Comparison of ENCODE assay signal across 1 cellular context in the genomic region with DNA sequence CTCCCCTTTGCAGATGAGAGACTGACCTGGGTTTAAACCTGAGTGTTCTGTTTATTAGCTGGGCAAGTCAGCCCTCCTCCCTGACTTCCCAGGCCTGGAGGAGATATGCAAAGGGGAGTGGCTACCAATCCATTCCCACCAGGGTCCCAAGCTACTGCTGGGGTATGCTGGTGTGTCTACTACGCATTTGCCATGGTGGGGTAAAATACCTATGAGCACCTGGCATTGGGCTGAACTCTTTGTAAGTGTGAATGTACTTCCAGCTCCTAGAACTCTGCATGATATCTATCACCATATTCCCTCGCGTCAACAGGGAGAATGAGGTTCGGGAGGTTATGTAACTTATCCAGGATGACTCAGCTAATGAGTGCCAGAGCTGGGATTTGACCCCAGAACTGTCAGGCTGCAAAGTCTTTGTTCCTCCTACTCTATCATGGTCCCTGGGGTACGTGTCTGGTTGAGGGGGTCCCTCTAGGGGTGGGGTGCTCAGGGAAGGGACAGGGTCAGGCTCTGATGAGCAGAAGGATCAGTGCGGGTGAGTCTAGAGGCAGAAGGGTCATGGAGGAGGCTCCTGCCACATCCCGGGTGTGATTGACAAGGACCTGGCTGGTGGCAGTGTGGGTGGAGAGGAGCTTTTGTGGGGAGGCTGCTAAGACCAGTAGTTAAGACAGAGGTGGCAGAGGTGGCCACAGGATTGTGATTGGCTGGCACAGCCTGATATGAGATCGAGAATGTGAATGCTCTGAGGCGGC.
TF ChIP-seq lines count a peak whose summit lies in the region.

No MANE protein-coding gene starts in this region.

TF ChIP-seq in K562, 482 proteins besides CTCF, POLR2A, EP300 and RAD21 (continued from another document and continues in another):
- TF ChIP-seq ZNF174 (CRISPR knock-in tag; IDR thresholded peaks at IDR 0.05) (no peak), ARID2 (IDR thresholded peaks at IDR 0.05) (no peak), SMAD1 (IDR thresholded peaks at IDR 0.05; ENCODE audit: low read depth, low read length, partially characterized antibody) (no peak), HMGXB4 (CRISPR knock-in tag; IDR thresholded peaks at IDR 0.05) (no peak), HNRNPL (IDR thresholded peaks at IDR 0.05; ENCODE audit: low read depth, low read length) (no peak), TBP (optimal IDR thresholded peaks at IDR 0.05; ENCODE audit: low read depth, low read length) (no peak), SMC3 (conservative IDR thresholded peaks at IDR 0.05; ENCODE audit: insufficient read depth, low read depth, low read length) (no peak), NFYB (IDR thresholded peaks at IDR 0.05; ENCODE audit: extremely low read depth, insufficient read length) (peak; percentile 52), MCM7 (IDR thresholded peaks at IDR 0.05) (no peak), CBX3 (IDR thresholded peaks at IDR 0.05; ENCODE audit: borderline replicate concordance in 1 of 2, low read length in 2 of 2) (no peak), TEAD4 (IDR thresholded peaks at IDR 0.05; ENCODE audit: low read length) (no peak), TEAD4 (CRISPR knock-in tag; IDR thresholded peaks at IDR 0.05; ENCODE audit: borderline replicate concordance) (no peak), GTF2E2 (tag; IDR thresholded peaks at IDR 0.05) (no peak), ZNF699 (CRISPR knock-in tag; IDR thresholded peaks at IDR 0.05; ENCODE audit: insufficient replicate concordance) (no peak), CBFA2T3 (IDR thresholded peaks at IDR 0.05) (0 out of 2 replicates have a peak, but pooled peaks have one; percentile 22), L3MBTL2 (IDR thresholded peaks at IDR 0.05) (no peak), WHSC1 (IDR thresholded peaks at IDR 0.05; ENCODE audit: low read length) (no peak), ZNF24 (IDR thresholded peaks at IDR 0.05) (no peak), RFX5 (IDR thresholded peaks at IDR 0.05; ENCODE audit: low read depth, low read length) (no peak), THAP7 (CRISPR knock-in tag; IDR thresholded peaks at IDR 0.05) (no peak), RBM17 (IDR thresholded peaks at IDR 0.05; ENCODE audit: borderline replicate concordance, low read depth, low read length) (no peak), HLTF (IDR thresholded peaks at IDR 0.05) (no peak), CHCHD3 (CRISPR knock-in tag; IDR thresholded peaks at IDR 0.05) (no peak), ZNF586 (CRISPR knock-in tag; conservative IDR thresholded peaks at IDR 0.05) (no peak), BRD4 (IDR thresholded peaks at IDR 0.05) (no peak), SMAD4 (CRISPR knock-in tag; conservative IDR thresholded peaks at IDR 0.05) (no peak), RBBP5 (IDR thresholded peaks at IDR 0.05; ENCODE audit: borderline replicate concordance, insufficient read depth, low read length, poor library complexity, severe bottlenecking) (no peak), TCF3 (CRISPR knock-in tag; IDR thresholded peaks at IDR 0.05) (no peak), ZNF511 (CRISPR knock-in tag; IDR thresholded peaks at IDR 0.05) (no peak), RFX7 (CRISPR knock-in tag; IDR thresholded peaks at IDR 0.05) (no peak), ZNF583 (CRISPR knock-in tag; IDR thresholded peaks at IDR 0.05) (no peak), CBX5 (IDR thresholded peaks at IDR 0.05; ENCODE audit: borderline replicate concordance, low read depth) (no peak), CBX1 (IDR thresholded peaks at IDR 0.05; ENCODE audit: low read depth) (no peak), SIX5 (IDR thresholded peaks at IDR 0.05; ENCODE audit: borderline replicate concordance in 1 of 2, insufficient read depth in 1 of 2, low read depth in 1 of 2, low read length in 2 of 2) (no peak), ZC3H8 (IDR thresholded peaks at IDR 0.05) (no peak), CEBPG (CRISPR knock-in tag; IDR thresholded peaks at IDR 0.05) (no peak), CEBPG (tag; conservative IDR thresholded peaks at IDR 0.05 in 1 of 2, IDR thresholded peaks at IDR 0.05 in 1 of 2) (peak; percentile 10 to 25; a peak in 1 of 4 replicates), ZNF324 (CRISPR knock-in tag; IDR thresholded peaks at IDR 0.05) (no peak), ZNF445 (CRISPR knock-in tag; IDR thresholded peaks at IDR 0.05; ENCODE audit: low read depth) (no peak), ZNF354B (CRISPR knock-in tag; IDR thresholded peaks at IDR 0.05) (no peak), NR3C1 (CRISPR knock-in tag; IDR thresholded peaks at IDR 0.05) (no peak), ZNF274 (IDR thresholded peaks at IDR 0.05; ENCODE audit: borderline replicate concordance, low read depth, low read length) (no peak), RHOXF2B (CRISPR knock-in tag; conservative IDR thresholded peaks at IDR 0.05) (no peak), MEF2D (tag; conservative IDR thresholded peaks at IDR 0.05; ENCODE audit: low read depth) (no peak), ETS2 (tag; IDR thresholded peaks at IDR 0.05; ENCODE audit: borderline replicate concordance, poor library complexity, severe bottlenecking) (no peak)
- TF ChIP-seq, protein P1, sequence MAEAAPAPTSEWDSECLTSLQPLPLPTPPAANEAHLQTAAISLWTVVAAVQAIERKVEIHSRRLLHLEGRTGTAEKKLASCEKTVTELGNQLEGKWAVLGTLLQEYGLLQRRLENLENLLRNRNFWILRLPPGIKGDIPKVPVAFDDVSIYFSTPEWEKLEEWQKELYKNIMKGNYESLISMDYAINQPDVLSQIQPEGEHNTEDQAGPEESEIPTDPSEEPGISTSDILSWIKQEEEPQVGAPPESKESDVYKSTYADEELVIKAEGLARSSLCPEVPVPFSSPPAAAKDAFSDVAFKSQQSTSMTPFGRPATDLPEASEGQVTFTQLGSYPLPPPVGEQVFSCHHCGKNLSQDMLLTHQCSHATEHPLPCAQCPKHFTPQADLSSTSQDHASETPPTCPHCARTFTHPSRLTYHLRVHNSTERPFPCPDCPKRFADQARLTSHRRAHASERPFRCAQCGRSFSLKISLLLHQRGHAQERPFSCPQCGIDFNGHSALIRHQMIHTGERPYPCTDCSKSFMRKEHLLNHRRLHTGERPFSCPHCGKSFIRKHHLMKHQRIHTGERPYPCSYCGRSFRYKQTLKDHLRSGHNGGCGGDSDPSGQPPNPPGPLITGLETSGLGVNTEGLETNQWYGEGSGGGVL (CRISPR knock-in tag; IDR thresholded peaks at IDR 0.05): no peak
- TF ChIP-seq, protein P2, sequence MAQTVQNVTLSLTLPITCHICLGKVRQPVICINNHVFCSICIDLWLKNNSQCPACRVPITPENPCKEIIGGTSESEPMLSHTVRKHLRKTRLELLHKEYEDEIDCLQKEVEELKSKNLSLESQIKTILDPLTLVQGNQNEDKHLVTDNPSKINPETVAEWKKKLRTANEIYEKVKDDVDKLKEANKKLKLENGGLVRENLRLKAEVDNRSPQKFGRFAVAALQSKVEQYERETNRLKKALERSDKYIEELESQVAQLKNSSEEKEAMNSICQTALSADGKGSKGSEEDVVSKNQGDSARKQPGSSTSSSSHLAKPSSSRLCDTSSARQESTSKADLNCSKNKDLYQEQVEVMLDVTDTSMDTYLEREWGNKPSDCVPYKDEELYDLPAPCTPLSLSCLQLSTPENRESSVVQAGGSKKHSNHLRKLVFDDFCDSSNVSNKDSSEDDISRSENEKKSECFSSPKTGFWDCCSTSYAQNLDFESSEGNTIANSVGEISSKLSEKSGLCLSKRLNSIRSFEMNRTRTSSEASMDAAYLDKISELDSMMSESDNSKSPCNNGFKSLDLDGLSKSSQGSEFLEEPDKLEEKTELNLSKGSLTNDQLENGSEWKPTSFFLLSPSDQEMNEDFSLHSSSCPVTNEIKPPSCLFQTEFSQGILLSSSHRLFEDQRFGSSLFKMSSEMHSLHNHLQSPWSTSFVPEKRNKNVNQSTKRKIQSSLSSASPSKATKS (CRISPR knock-in tag; IDR thresholded peaks at IDR 0.05): no peak
- TF ChIP-seq, protein P3, sequence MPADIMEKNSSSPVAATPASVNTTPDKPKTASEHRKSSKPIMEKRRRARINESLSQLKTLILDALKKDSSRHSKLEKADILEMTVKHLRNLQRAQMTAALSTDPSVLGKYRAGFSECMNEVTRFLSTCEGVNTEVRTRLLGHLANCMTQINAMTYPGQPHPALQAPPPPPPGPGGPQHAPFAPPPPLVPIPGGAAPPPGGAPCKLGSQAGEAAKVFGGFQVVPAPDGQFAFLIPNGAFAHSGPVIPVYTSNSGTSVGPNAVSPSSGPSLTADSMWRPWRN (IDR thresholded peaks at IDR 0.05; ENCODE audit: low read depth): no peak
- TF ChIP-seq, protein P4, sequence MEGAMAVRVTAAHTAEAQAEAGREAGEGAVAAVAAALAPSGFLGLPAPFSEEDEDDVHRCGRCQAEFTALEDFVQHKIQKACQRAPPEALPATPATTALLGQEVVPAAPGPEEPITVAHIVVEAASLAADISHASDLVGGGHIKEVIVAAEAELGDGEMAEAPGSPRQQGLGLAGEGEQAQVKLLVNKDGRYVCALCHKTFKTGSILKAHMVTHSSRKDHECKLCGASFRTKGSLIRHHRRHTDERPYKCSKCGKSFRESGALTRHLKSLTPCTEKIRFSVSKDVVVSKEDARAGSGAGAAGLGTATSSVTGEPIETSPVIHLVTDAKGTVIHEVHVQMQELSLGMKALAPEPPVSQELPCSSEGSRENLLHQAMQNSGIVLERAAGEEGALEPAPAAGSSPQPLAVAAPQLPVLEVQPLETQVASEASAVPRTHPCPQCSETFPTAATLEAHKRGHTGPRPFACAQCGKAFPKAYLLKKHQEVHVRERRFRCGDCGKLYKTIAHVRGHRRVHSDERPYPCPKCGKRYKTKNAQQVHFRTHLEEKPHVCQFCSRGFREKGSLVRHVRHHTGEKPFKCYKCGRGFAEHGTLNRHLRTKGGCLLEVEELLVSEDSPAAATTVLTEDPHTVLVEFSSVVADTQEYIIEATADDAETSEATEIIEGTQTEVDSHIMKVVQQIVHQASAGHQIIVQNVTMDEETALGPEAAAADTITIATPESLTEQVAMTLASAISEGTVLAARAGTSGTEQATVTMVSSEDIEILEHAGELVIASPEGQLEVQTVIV (CRISPR knock-in tag; IDR thresholded peaks at IDR 0.05; ENCODE audit: borderline replicate concordance): no peak
- TF ChIP-seq, protein P5, sequence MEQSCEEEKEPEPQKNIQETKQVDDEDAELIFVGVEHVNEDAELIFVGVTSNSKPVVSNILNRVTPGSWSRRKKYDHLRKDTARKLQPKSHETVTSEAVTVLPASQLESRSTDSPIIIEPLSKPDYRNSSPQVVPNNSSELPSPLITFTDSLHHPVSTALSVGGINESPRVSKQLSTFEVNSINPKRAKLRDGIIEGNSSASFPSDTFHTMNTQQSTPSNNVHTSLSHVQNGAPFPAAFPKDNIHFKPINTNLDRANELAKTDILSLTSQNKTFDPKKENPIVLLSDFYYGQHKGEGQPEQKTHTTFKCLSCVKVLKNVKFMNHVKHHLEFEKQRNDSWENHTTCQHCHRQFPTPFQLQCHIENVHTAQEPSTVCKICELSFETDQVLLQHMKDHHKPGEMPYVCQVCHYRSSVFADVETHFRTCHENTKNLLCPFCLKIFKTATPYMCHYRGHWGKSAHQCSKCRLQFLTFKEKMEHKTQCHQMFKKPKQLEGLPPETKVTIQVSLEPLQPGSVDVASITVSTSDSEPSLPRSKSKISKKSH (CRISPR knock-in tag; IDR thresholded peaks at IDR 0.05): no peak
- TF ChIP-seq, protein P6, sequence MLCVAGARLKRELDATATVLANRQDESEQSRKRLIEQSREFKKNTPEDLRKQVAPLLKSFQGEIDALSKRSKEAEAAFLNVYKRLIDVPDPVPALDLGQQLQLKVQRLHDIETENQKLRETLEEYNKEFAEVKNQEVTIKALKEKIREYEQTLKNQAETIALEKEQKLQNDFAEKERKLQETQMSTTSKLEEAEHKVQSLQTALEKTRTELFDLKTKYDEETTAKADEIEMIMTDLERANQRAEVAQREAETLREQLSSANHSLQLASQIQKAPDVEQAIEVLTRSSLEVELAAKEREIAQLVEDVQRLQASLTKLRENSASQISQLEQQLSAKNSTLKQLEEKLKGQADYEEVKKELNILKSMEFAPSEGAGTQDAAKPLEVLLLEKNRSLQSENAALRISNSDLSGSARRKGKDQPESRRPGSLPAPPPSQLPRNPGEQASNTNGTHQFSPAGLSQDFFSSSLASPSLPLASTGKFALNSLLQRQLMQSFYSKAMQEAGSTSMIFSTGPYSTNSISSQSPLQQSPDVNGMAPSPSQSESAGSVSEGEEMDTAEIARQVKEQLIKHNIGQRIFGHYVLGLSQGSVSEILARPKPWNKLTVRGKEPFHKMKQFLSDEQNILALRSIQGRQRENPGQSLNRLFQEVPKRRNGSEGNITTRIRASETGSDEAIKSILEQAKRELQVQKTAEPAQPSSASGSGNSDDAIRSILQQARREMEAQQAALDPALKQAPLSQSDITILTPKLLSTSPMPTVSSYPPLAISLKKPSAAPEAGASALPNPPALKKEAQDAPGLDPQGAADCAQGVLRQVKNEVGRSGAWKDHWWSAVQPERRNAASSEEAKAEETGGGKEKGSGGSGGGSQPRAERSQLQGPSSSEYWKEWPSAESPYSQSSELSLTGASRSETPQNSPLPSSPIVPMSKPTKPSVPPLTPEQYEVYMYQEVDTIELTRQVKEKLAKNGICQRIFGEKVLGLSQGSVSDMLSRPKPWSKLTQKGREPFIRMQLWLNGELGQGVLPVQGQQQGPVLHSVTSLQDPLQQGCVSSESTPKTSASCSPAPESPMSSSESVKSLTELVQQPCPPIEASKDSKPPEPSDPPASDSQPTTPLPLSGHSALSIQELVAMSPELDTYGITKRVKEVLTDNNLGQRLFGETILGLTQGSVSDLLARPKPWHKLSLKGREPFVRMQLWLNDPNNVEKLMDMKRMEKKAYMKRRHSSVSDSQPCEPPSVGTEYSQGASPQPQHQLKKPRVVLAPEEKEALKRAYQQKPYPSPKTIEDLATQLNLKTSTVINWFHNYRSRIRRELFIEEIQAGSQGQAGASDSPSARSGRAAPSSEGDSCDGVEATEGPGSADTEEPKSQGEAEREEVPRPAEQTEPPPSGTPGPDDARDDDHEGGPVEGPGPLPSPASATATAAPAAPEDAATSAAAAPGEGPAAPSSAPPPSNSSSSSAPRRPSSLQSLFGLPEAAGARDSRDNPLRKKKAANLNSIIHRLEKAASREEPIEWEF (CRISPR knock-in tag; IDR thresholded peaks at IDR 0.05): no peak
